ENCODE assay signal across 21 cellular contexts in the genomic region with DNA sequence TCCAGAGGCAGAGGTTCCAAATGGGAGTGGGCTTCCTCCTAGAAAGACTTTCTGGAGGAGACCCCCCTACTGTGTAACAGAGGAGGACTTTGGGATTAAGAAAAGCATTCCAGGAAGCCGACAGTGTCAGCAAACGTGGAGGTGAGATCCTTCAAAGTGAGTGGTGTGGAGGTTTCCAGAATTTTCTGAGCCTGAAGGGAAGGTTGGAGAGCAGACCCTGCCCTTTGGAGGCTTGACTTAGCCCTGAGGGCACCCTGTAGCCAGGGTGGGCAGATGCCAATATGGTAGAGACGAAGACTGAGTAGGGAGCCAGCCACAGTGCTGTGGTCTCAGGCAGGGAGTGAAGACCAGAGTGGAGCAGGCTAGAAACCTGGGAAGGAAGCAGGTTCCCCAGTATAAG. TPM values are rescaled to one million over a fixed set of nuclear protein-coding genes. Genes with fewer than 3 reads are reported as not detected.
A peak's percentile ranks its signal among the peaks of the same experiment; 100 is the strongest.
DNase-seq lines count a peak whose midpoint lies in the region; ATAC-seq and TF ChIP-seq lines count a peak whose summit lies in the region.
"Had no signal": no experiment of that assay in that cellular context is flagged by ENCODE, and none has a peak within 500 bp of the region (broad histone marks: within the 10 kb centered on the region; RNA-seq: fewer than 3 reads in every experiment).

No MANE protein-coding gene starts in this region.

- peaks cover 30% of the 10 kb centered on the region for H3K4me1 Mint-ChIP-seq in dendritic cell treated with granulocyte-macrophage colony-stimulating factor and Interleukin-4, amounts not matched to agents 40 ng/mL and 50 ng/mL, for 4 days (ENCODE audit: low read depth)
- H3K4me1 Mint-ChIP-seq in naive thymus-derived CD8-positive, alpha-beta T cell, result peaks cover 23 to 40% (median 35%) of the 10 kb centered on the region in 4 donors
- H3K4me1 Mint-ChIP-seq in activated naive CD4-positive, alpha-beta T cell treated with anti-CD3 and anti-CD28 coated beads, Interleukin-2, amount 10 ng/mL, durations not matched to agents 7 days and 5 days, result peaks cover 31% of the 10 kb centered on the region

- no peak for TF ChIP-seq POLR2A in stomach (IDR thresholded peaks at IDR 0.05)

- intact Hi-C loops in dendritic cell treated with granulocyte-macrophage colony-stimulating factor and Interleukin-4, amounts not matched to agents 40 ng/mL and 50 ng/mL, for 4 days (cut with micrococcal nuclease), result no loop called here
- intact Hi-C loops in stomach (cut with DNase I; ENCODE audit: low total_unique reads) (loop anchor here (5.0 kb wide), 1 partner anchor 75 kb away; no protein-coding TSS in a partner anchor), left cardiac atrium (cut with DNase I) (loop anchor here (5.0 to 10.0 kb wide), 2 partner anchors 63 to 80 kb away; partner anchors contain the start of gene SCARF2 (in 1 of the 2))

- POLR2A ChIA-PET in naive thymus-derived CD8-positive, alpha-beta T cell (lab: Charles Lee), result interaction anchor here (1.1 kb wide), 1 partner anchor 79 kb away, joined by 3 read pairs; no protein-coding TSS in a partner anchor

- no peak overlapping the region for H3K9ac ChIP-seq in BLaER1

- peak overlapping the region; percentile 30 for H3K27ac Mint-ChIP-seq in dendritic cell treated with granulocyte-macrophage colony-stimulating factor and Interleukin-4, amounts not matched to agents 40 ng/mL and 50 ng/mL, for 4 days
- H3K27ac Mint-ChIP-seq in naive thymus-derived CD8-positive, alpha-beta T cell, result peak overlapping the region in 9 of 10 donors; percentile 33 to 97 (median 77)
- no peak overlapping the region for H3K27ac Mint-ChIP-seq in activated naive CD4-positive, alpha-beta T cell treated with anti-CD3 and anti-CD28 coated beads, Interleukin-2, amount 10 ng/mL, durations not matched to agents 7 days and 5 days
- H3K27ac Mint-ChIP-seq: activated CD4-positive, alpha-beta T cell treated with anti-CD3 and anti-CD28 coated beads for 36 hours; activated naive CD4-positive, alpha-beta T cell treated with anti-CD3 and anti-CD28 coated beads for 36 hours had no signal

- peak overlapping the region; percentile 22; the same call in 1 of the 2 replicates for H3K4me2 ChIP-seq in BLaER1

- peaks cover 25% of the 10 kb centered on the region for H4K20me1 ChIP-seq in BLaER1

- 85 to 93% (median 89%) methylated on average over 3 of the region's 3 CpGs for WGBS in stomach, 5 donors

- peaks cover 6% of the 10 kb centered on the region; the same call in 1 of the 2 replicates for H3K36me3 ChIP-seq in BLaER1
- H3K36me3 ChIP-seq in stomach, result peaks cover 6 to 28% (median 26%) of the 10 kb centered on the region in 4 donors
- H3K36me3 ChIP-seq: right lobe of liver had no signal

- ATAC-seq in naive thymus-derived CD8-positive, alpha-beta T cell, result no peak
- no peak for ATAC-seq in left cardiac atrium
- ATAC-seq: activated CD4-positive, alpha-beta T cell treated with anti-CD3 and anti-CD28 coated beads for 36 hours had no signal

- CTCF ChIA-PET in activated naive CD4-positive, alpha-beta T cell treated with anti-CD3 and anti-CD28 coated beads, Interleukin-2, amount 10 ng/mL, durations not matched to agents 7 days and 5 days (lab: Charles Lee), result interaction anchor here (1.0 kb wide), 1 partner anchor 79 kb away, joined by 8 read pairs; no protein-coding TSS in a partner anchor

- no peak overlapping the region for H3K4me3 Mint-ChIP-seq in dendritic cell treated with granulocyte-macrophage colony-stimulating factor and Interleukin-4, amounts not matched to agents 40 ng/mL and 50 ng/mL, for 4 days
- peak overlapping the region in 6 of 10 donors; percentile 32 to 48 (median 36) for H3K4me3 Mint-ChIP-seq in naive thymus-derived CD8-positive, alpha-beta T cell
- H3K4me3 Mint-ChIP-seq in activated naive CD4-positive, alpha-beta T cell treated with anti-CD3 and anti-CD28 coated beads, Interleukin-2, amount 10 ng/mL, durations not matched to agents 7 days and 5 days, result no peak overlapping the region
- H3K4me3 Mint-ChIP-seq: activated naive CD4-positive, alpha-beta T cell treated with anti-CD3 and anti-CD28 coated beads for 36 hours had no signal

- peaks cover 15% of the 10 kb centered on the region for H3K36me3 Mint-ChIP-seq in dendritic cell treated with granulocyte-macrophage colony-stimulating factor and Interleukin-4, amounts not matched to agents 40 ng/mL and 50 ng/mL, for 4 days (ENCODE audit: low read depth)
- peaks cover 3 to 18% (median 4%) of the 10 kb centered on the region in 3 donors for H3K36me3 Mint-ChIP-seq in naive thymus-derived CD8-positive, alpha-beta T cell
- peaks cover 10% of the 10 kb centered on the region for H3K36me3 Mint-ChIP-seq in activated naive CD4-positive, alpha-beta T cell treated with anti-CD3 and anti-CD28 coated beads, Interleukin-2, amount 10 ng/mL, durations not matched to agents 7 days and 5 days

- TF ChIP-seq CTCF in LNCaP clone FGC (IDR thresholded peaks at IDR 0.05; ENCODE audit: control insufficient read depth, extremely low read depth, insufficient read depth), result no peak
- no peak for TF ChIP-seq CTCF in stomach (IDR thresholded peaks at IDR 0.05)

- DNase-seq in LNCaP clone FGC (ENCODE audit: low read depth) (no peak), stomach (no peak), left cardiac atrium (no peak), DMS 273 (lab: John Stamatoyannopoulos, UW; ENCODE audit: unreplicated experiment) (no peak)
- no peak for DNase-seq in naive thymus-derived CD8-positive, alpha-beta T cell
- DNase-seq in activated naive CD4-positive, alpha-beta T cell treated with anti-CD3 and anti-CD28 coated beads, Interleukin-2, amount 10 ng/mL, durations not matched to agents 7 days and 5 days, result no peak
- DNase-seq: ACHN; activated CD4-positive, alpha-beta T cell treated with anti-CD3 and anti-CD28 coated beads for 36 hours; activated naive CD4-positive, alpha-beta T cell treated with anti-CD3 and anti-CD28 coated beads for 36 hours; activated T-cell treated with anti-CD3 and anti-CD28 coated beads, Interleukin-2, amount 50 U/mL, for 48 hours; DMS53; GF-D8; KBM-7; NCI-H146; NCI-H2171; NCI-H526; stimulated activated CD8-positive, alpha-beta memory T cell treated with anti-CD3 and anti-CD28 coated beads, Interleukin-4, amount 100 ng/mL, for 48 hours; SW 1271 had no signal

- no peak for TF ChIP-seq EP300 in stomach (IDR thresholded peaks at IDR 0.05)

- no peaks in the 10 kb centered on the region for H3K27me3 Mint-ChIP-seq in dendritic cell treated with granulocyte-macrophage colony-stimulating factor and Interleukin-4, amounts not matched to agents 40 ng/mL and 50 ng/mL, for 4 days
- H3K27me3 Mint-ChIP-seq in naive thymus-derived CD8-positive, alpha-beta T cell, result no peaks in the 10 kb centered on the region
- H3K27me3 Mint-ChIP-seq in activated naive CD4-positive, alpha-beta T cell treated with anti-CD3 and anti-CD28 coated beads, Interleukin-2, amount 10 ng/mL, durations not matched to agents 7 days and 5 days, result peaks cover 11% of the 10 kb centered on the region
- H3K27me3 Mint-ChIP-seq: activated CD4-positive, alpha-beta T cell treated with anti-CD3 and anti-CD28 coated beads for 36 hours had no signal

- no peaks in the 10 kb centered on the region for H3K9me3 Mint-ChIP-seq in dendritic cell treated with granulocyte-macrophage colony-stimulating factor and Interleukin-4, amounts not matched to agents 40 ng/mL and 50 ng/mL, for 4 days
- H3K9me3 Mint-ChIP-seq in naive thymus-derived CD8-positive, alpha-beta T cell, result no peaks in the 10 kb centered on the region
- H3K9me3 Mint-ChIP-seq in activated naive CD4-positive, alpha-beta T cell treated with anti-CD3 and anti-CD28 coated beads, Interleukin-2, amount 10 ng/mL, durations not matched to agents 7 days and 5 days, result no peaks in the 10 kb centered on the region
- H3K9me3 Mint-ChIP-seq: activated naive CD4-positive, alpha-beta T cell treated with anti-CD3 and anti-CD28 coated beads for 36 hours had no signal

- H3K9me3 ChIP-seq in BLaER1, result no peaks in the 10 kb centered on the region
- no peaks in the 10 kb centered on the region for H3K9me3 ChIP-seq in stomach
- H3K9me3 ChIP-seq: right lobe of liver had no signal

- H3K4me3 ChIP-seq in BLaER1 (no peak overlapping the region), LNCaP clone FGC (ENCODE audit: low read depth, low read length) (peak overlapping the region; percentile 15; the same call in 1 of the 2 replicates), stomach (no peak overlapping the region)

- peaks cover 33% of the 10 kb centered on the region for H3K4me1 ChIP-seq in BLaER1
- H3K4me1 ChIP-seq in stomach, result peaks cover 15 to 34% (median 24%) of the 10 kb centered on the region in 4 donors

- 0 out of 2 replicates have a peak overlapping the region, but pooled peaks have one; percentile 13 for H3K27ac ChIP-seq in BLaER1
- no peak overlapping the region for H3K27ac ChIP-seq in stomach
- H3K27ac ChIP-seq: right lobe of liver had no signal

- no peaks in the 10 kb centered on the region for H3K27me3 ChIP-seq in BLaER1
- no peaks in the 10 kb centered on the region for H3K27me3 ChIP-seq in stomach
- H3K27me3 ChIP-seq: right lobe of liver had no signal

RNA-seq across cellular contexts. Expression of gene KLHL22, which starts 1.8 kb away (rescaled TPM):
- 10 to 100 TPM; 65.0 to 71.9 TPM for total RNA-seq in naive thymus-derived CD8-positive, alpha-beta T cell
- polyA plus RNA-seq in naive thymus-derived CD8-positive, alpha-beta T cell, result 10 to 100 TPM; 16.1 to 25.4 (median 20.0) TPM
- 10 to 100 TPM in 4 of 5 donors, 1 to 10 TPM in 1; 7.0 to 26.5 (median 22.8) TPM for total RNA-seq in stomach
- 10 to 100 TPM in 2 of 3 donors, 1 to 10 TPM in 1; 7.0 to 10.8 (median 10.2) TPM for polyA plus RNA-seq in stomach
- total RNA-seq in left cardiac atrium, result 10 to 100 TPM; 18.7 to 19.6 TPM

RNA-seq across cellular contexts. Expression of gene MED15, which starts 10.0 kb away (rescaled TPM):
- 100 to 1,000 TPM; 308 to 327 TPM for total RNA-seq in naive thymus-derived CD8-positive, alpha-beta T cell
- 10 to 100 TPM; 25.4 to 85.2 (median 38.2) TPM for polyA plus RNA-seq in naive thymus-derived CD8-positive, alpha-beta T cell
- total RNA-seq in stomach (100 to 1,000 TPM in 3 of 5 donors, 10 to 100 TPM in 2; 28.3 to 289 (median 135) TPM), left cardiac atrium (10 to 100 TPM; 42.7 to 47.9 TPM)
- 10 to 100 TPM; 29.3 to 41.9 (median 39.3) TPM for polyA plus RNA-seq in stomach

RNA-seq across cellular contexts. Expression of gene SCARF2, which starts 59.8 kb away (rescaled TPM):
- total RNA-seq in naive thymus-derived CD8-positive, alpha-beta T cell, result 1 to 10 TPM; 2.9 to 3.1 TPM
- polyA plus RNA-seq in naive thymus-derived CD8-positive, alpha-beta T cell, result under 1 TPM; 0.07 to 0.51 (median 0.10) TPM
- total RNA-seq in stomach, result 10 to 100 TPM in 2 of 5 donors, 1 to 10 TPM in 2, under 1 TPM in 1; 0.89 to 42.9 (median 6.4) TPM
- polyA plus RNA-seq in stomach, result 1 to 10 TPM; 1.5 to 2.0 (median 1.6) TPM
- total RNA-seq in left cardiac atrium, result 1 to 10 TPM; 3.2 to 8.3 TPM

Comparison
In these comparisons a context has a peak if more than half of its experiments do, and no peak if none do; other contexts are left out.
1. H3K4me3 Mint-ChIP-seq: peak in naive thymus-derived CD8-positive, alpha-beta T cell (6 of 10); none in dendritic cell treated with granulocyte-macrophage colony-stimulating factor and Interleukin-4, amounts not matched to agents 40 ng/mL and 50 ng/mL, for 4 days (single experiment) and activated naive CD4-positive, alpha-beta T cell treated with anti-CD3 and anti-CD28 coated beads, Interleukin-2, amount 10 ng/mL, durations not matched to agents 7 days and 5 days (single experiment).